ENCODE assay signal across 8 cellular contexts in the genomic region with DNA sequence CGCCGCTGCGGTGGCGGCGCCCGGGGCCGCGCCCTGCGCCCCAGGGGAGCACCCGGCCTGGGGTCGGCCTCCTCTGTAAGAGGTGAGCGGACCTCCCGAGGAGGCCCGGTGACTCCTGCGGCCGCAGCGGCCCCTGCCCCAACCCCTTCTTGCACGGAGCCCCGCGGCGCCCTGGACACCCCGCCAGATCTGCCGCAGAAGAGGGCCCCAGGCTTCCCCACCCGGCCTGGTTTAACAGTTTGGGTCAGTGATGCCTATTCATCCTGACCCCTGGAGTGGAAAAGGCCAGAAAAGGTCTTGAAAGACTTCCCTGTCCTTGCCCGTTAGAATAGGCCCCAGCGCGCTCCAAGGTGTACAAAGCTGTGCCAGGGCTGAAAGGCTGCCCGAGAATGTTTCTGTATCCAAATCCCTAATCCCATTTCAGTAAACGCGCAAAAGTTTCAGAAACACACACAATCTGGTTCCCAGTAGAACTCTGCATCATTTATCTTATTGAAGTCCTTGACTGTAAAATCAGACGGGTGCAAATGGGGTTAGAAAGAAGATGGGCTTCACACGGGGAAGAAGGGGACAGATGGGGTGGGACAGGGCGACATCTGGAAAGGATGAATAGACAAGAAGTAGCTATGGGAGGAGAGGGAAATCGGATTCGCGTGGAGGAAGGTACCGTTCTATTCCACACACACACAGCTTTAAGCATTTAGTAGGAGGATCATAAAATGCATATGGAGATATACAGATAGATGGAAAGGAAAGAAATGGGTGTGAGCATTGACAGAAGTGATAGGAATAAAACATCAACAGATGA.
DNase-seq lines count a peak whose midpoint lies in the region; ATAC-seq, FAIRE-seq and TF ChIP-seq lines count a peak whose summit lies in the region.

No MANE protein-coding gene starts in this region.

- no peak for ATAC-seq in HG03439 (IDR thresholded peaks at IDR 0.05; ENCODE audit: unreplicated experiment)

- H3K27me3 ChIP-seq in KMS-11 (ENCODE audit: insufficient read depth, low read depth) (no peaks in the 10 kb centered on the region), adipocyte (replicated peaks; ENCODE audit: control insufficient read depth, insufficient read depth, low read length) (no peaks in the 10 kb centered on the region)

- H3K4me3 ChIP-seq in KMS-11 (IDR thresholded peaks at IDR 0.05; ENCODE audit: insufficient read depth, low read depth, low read length) (no peak overlapping the region), adipocyte (ENCODE audit: low read length) (peak overlapping the region; percentile 78), skeletal muscle cell (ENCODE audit: low read depth, low read length) (peak overlapping the region; percentile 39)

- H3K36me3 ChIP-seq in KMS-11 (ENCODE audit: insufficient read depth) (no peaks in the 10 kb centered on the region), adipocyte (ENCODE audit: control insufficient read depth, insufficient read depth, low read length, severe bottlenecking) (no peaks in the 10 kb centered on the region)

- peaks cover 13% of the 10 kb centered on the region for H4K20me1 ChIP-seq in KMS-11 (ENCODE audit: insufficient read depth)

- peaks cover 29% of the 10 kb centered on the region for H3K79me2 ChIP-seq in KMS-11 (ENCODE audit: insufficient read depth, low read depth)

- H3K27ac ChIP-seq in KMS-11: peak overlapping the region; percentile 85

- no peak for TF ChIP-seq CTCF in D721Med (IDR thresholded peaks at IDR 0.05; ENCODE audit: insufficient read depth, missing control alignments)
- no peak for TF ChIP-seq CTCF in KMS-11 (conservative IDR thresholded peaks at IDR 0.05; ENCODE audit: low read depth, low read length)

- H3K9ac ChIP-seq in KMS-11 (peak overlapping the region; percentile 92), adipocyte (ENCODE audit: low read length) (peak overlapping the region; percentile 92)

- peak; percentile 77 for FAIRE-seq in D721Med (lab: Jason Lieb, UNC)

- H3K4me2 ChIP-seq in KMS-11: peak overlapping the region; percentile 57

- DNase-seq in D721Med (ENCODE audit: insufficient read length, low spot score) (no peak), adipocyte (ENCODE audit: low read depth) (no peak), hypothalamus (lab: John Stamatoyannopoulos, UW) (peak in 40 of 51 donors; percentile 16 to 83 (median 57)), skeletal muscle cell (ENCODE audit: low read depth) (no peak), SW480 (ENCODE audit: low spot score) (no peak)
- DNase-seq in activated CD8-positive, alpha-beta memory T cell treated with anti-CD3 and anti-CD28 coated beads for 24 hours: no peak

- H3K4me1 ChIP-seq in KMS-11 (ENCODE audit: low read depth, poor library complexity, severe bottlenecking) (peaks cover 32% of the 10 kb centered on the region), adipocyte (ENCODE audit: control insufficient read depth, insufficient read depth, low read length) (peaks cover 53% of the 10 kb centered on the region)

- H3K9me3 ChIP-seq in adipocyte (ENCODE audit: control insufficient read depth, low read length): no peaks in the 10 kb centered on the region

- peak overlapping the region; percentile 85 for H2AFZ ChIP-seq in KMS-11 (ENCODE audit: low read depth)

Comparison
In these comparisons a context has a peak if more than half of its experiments do, and no peak if none do; other contexts are left out.
1. DNase-seq: peak in hypothalamus (40 of 51); none in D721Med (single experiment), adipocyte (single experiment), skeletal muscle cell (single experiment), SW480 (single experiment) and activated CD8-positive, alpha-beta memory T cell treated with anti-CD3 and anti-CD28 coated beads for 24 hours (single experiment).